In the genomic region with DNA sequence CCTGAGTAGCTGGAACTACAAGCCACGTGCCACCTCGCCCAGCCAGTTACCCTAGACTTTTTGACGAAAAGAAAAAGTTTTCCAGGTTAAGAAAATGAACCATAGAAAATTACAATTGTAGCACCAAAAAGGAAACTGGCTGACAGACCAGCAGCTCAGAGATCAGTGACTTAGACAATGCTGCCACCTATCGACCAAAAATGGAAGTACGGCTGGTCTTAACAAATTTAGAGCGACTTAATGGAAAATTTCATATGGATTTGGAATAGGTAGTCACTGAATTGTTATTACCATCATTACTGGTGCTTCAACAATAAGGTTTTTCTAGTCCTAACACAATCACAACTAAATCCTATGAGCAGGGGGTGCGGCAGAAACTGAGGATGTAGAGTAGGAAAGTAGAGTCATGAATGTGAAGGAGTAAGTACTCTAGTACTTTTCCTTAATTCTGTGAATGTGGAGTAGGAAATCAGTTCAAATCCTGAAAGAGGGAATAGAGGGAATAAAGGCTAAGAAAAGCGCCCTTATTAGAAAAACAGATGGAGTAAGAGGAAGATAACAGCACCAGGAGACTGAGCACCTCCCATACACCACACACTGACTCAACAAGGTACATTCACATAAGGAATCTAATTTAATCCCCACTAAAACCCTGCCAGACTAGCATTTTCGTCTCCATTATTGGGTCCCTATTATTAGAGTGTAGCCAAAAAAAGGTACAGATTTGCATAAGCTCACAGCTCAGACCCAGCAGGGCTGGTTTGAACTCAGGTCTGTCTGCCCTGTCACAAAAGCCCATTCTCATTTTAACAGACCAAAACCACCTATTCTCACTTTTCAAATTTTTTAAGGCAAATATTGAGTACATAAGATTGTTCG, we compare ENCODE assay signal across 10 cellular contexts. TPM values are rescaled to one million over a fixed set of nuclear protein-coding genes. Genes with fewer than 3 reads are reported as not detected.
DNase-seq lines count a peak whose midpoint lies in the region; TF ChIP-seq lines count a peak whose summit lies in the region.
"Had no signal": no experiment of that assay in that cellular context is flagged by ENCODE, and none has a peak within 500 bp of the region (broad histone marks: within the 10 kb centered on the region; RNA-seq: fewer than 3 reads in every experiment).

No MANE protein-coding gene starts in this region.

- 0 to 2% methylated on average over 10 of the region's 10 CpGs for WGBS in thyroid gland, 2 donors

- peaks cover 77% of the 10 kb centered on the region for H3K27me3 Mint-ChIP-seq in activated T-helper 1 cell treated with anti-CD3 and anti-CD28 coated beads, Interleukin-12 subunit alpha, Interleukin-12 subunit beta, Interleukin-2, Interleukin-4 antibody, amounts not matched to agents 30 ng/mL and 10 ng/mL and 1 ng/mL, durations not matched to agents 14 hours and 24 hours and 36 hours (ENCODE audit: insufficient read depth)

- H3K27ac Mint-ChIP-seq in activated T-helper 1 cell treated with anti-CD3 and anti-CD28 coated beads, Interleukin-12 subunit alpha, Interleukin-12 subunit beta, Interleukin-2, Interleukin-4 antibody, amounts not matched to agents 30 ng/mL and 10 ng/mL and 1 ng/mL, durations not matched to agents 14 hours and 24 hours and 36 hours: no peak overlapping the region

- H3K4me1 ChIP-seq in thyroid gland: no peaks in the 10 kb centered on the region

- TF ChIP-seq CTCF in fibroblast of the aortic adventitia (IDR thresholded peaks at IDR 0.05; ENCODE audit: insufficient read depth, low read length) (peak; percentile 89), thyroid gland (IDR thresholded peaks at IDR 0.05) (peak; percentile 90 to 96 (median 96))

- H3K4me3 ChIP-seq in fibroblast of the aortic adventitia (ENCODE audit: low read depth, low read length): no peak overlapping the region
- H3K4me3 ChIP-seq in thyroid gland (replicated peaks in 1 of 3): no peak overlapping the region
- H3K4me3 ChIP-seq: BLaER1 treated with 17β-estradiol and CSF1 and Interleukin-3, amounts not matched to agents 10 nM and 100 nM had no signal

- intact Hi-C loops in activated T-helper 1 cell treated with anti-CD3 and anti-CD28 coated beads, Interleukin-12 subunit alpha, Interleukin-12 subunit beta, Interleukin-2, Interleukin-4 antibody, amounts not matched to agents 30 ng/mL and 10 ng/mL and 1 ng/mL, durations not matched to agents 14 hours and 24 hours and 36 hours (cut with micrococcal nuclease): loop anchor here (1.0 to 10.0 kb wide), 7 partner anchors 112 to 892 kb away; no protein-coding TSS in a partner anchor
- intact Hi-C loops in thyroid gland (cut with DNase I): loop anchor here (5.0 kb wide), 1 partner anchor 191 kb away; no protein-coding TSS in a partner anchor

- H3K27me3 ChIP-seq in thyroid gland: no peaks in the 10 kb centered on the region

- no peak for TF ChIP-seq POLR2A in thyroid gland (IDR thresholded peaks at IDR 0.05)

- H3K36me3 Mint-ChIP-seq in activated T-helper 1 cell treated with anti-CD3 and anti-CD28 coated beads, Interleukin-12 subunit alpha, Interleukin-12 subunit beta, Interleukin-2, Interleukin-4 antibody, amounts not matched to agents 30 ng/mL and 10 ng/mL and 1 ng/mL, durations not matched to agents 14 hours and 24 hours and 36 hours (ENCODE audit: low read depth): no peaks in the 10 kb centered on the region

- H3K9me3 ChIP-seq in thyroid gland: no peaks in the 10 kb centered on the region
- H3K9me3 ChIP-seq: BLaER1 treated with 17β-estradiol and CSF1 and Interleukin-3, amounts not matched to agents 10 nM and 100 nM had no signal

- no peak overlapping the region for H3K27ac ChIP-seq in thyroid gland
- H3K27ac ChIP-seq: BLaER1 treated with 17β-estradiol and CSF1 and Interleukin-3, amounts not matched to agents 10 nM and 100 nM had no signal

- no peak overlapping the region for H3K4me3 Mint-ChIP-seq in activated T-helper 1 cell treated with anti-CD3 and anti-CD28 coated beads, Interleukin-12 subunit alpha, Interleukin-12 subunit beta, Interleukin-2, Interleukin-4 antibody, amounts not matched to agents 30 ng/mL and 10 ng/mL and 1 ng/mL, durations not matched to agents 14 hours and 24 hours and 36 hours

- peak; percentile 71 for DNase-seq in NCI-H510A treated with DMSO at 0.1 percent for 48 hours (lab: John Stamatoyannopoulos, UW)
- no peak for DNase-seq in NCI-H510A (lab: John Stamatoyannopoulos, UW)
- peak; percentile 66 to 79 for DNase-seq in Kasumi-1 (lab: John Stamatoyannopoulos, UW)
- peak; percentile 65 for DNase-seq in RPMI7951 (ENCODE audit: low read depth)
- peak; percentile 56 for DNase-seq in activated T-helper 1 cell treated with anti-CD3 and anti-CD28 coated beads, Interleukin-12 subunit alpha, Interleukin-12 subunit beta, Interleukin-2, Interleukin-4 antibody, amounts not matched to agents 30 ng/mL and 10 ng/mL and 1 ng/mL, durations not matched to agents 14 hours and 24 hours and 36 hours (ENCODE audit: low spot score)
- peak; percentile 89 for DNase-seq in fibroblast of the aortic adventitia (ENCODE audit: low read depth)
- DNase-seq in occipital lobe (lab: John Stamatoyannopoulos, UW): peak; percentile 21
- DNase-seq in thyroid gland: peak; percentile 71 to 77

- no peaks in the 10 kb centered on the region for H3K36me3 ChIP-seq in thyroid gland
- H3K36me3 ChIP-seq: BLaER1 treated with 17β-estradiol and CSF1 and Interleukin-3, amounts not matched to agents 10 nM and 100 nM had no signal

- peaks cover 21% of the 10 kb centered on the region for H3K4me1 Mint-ChIP-seq in activated T-helper 1 cell treated with anti-CD3 and anti-CD28 coated beads, Interleukin-12 subunit alpha, Interleukin-12 subunit beta, Interleukin-2, Interleukin-4 antibody, amounts not matched to agents 30 ng/mL and 10 ng/mL and 1 ng/mL, durations not matched to agents 14 hours and 24 hours and 36 hours (ENCODE audit: low read depth)

- H3K9me3 Mint-ChIP-seq in activated T-helper 1 cell treated with anti-CD3 and anti-CD28 coated beads, Interleukin-12 subunit alpha, Interleukin-12 subunit beta, Interleukin-2, Interleukin-4 antibody, amounts not matched to agents 30 ng/mL and 10 ng/mL and 1 ng/mL, durations not matched to agents 14 hours and 24 hours and 36 hours: no peaks in the 10 kb centered on the region

RNA-seq across cellular contexts. Expression of a gene that starts 37.9 kb away (rescaled TPM):
- total RNA-seq in RPMI7951 (2014; rRNA removed; shearing (Covaris generic)): 344 and 457 TPM in 2 replicates
- total RNA-seq in activated T-helper 1 cell treated with anti-CD3 and anti-CD28 coated beads, Interleukin-12 subunit alpha, Interleukin-12 subunit beta, Interleukin-2, Interleukin-4 antibody, amounts not matched to agents 30 ng/mL and 10 ng/mL and 1 ng/mL, durations not matched to agents 14 hours and 24 hours and 36 hours: 23.3 and 25.1 TPM in 2 replicates
- 178 and 183 TPM in 2 replicates for total RNA-seq in fibroblast of the aortic adventitia (ENCODE audit: low replicate concordance)
- 200 TPM for total RNA-seq in occipital lobe
- total RNA-seq in thyroid gland: 100 to 1,000 TPM; 146 to 366 (median 307) TPM

RNA-seq across cellular contexts. Expression of a gene that starts 49.4 kb away (rescaled TPM):
- not detected in 2 replicates for total RNA-seq in RPMI7951 (2014; rRNA removed; shearing (Covaris generic))
- total RNA-seq in activated T-helper 1 cell treated with anti-CD3 and anti-CD28 coated beads, Interleukin-12 subunit alpha, Interleukin-12 subunit beta, Interleukin-2, Interleukin-4 antibody, amounts not matched to agents 30 ng/mL and 10 ng/mL and 1 ng/mL, durations not matched to agents 14 hours and 24 hours and 36 hours: not detected in 2 replicates
- not detected in 2 replicates for total RNA-seq in fibroblast of the aortic adventitia (ENCODE audit: low replicate concordance)
- not detected for total RNA-seq in occipital lobe
- under 1 TPM in 1 of 4 donors, not detected in 3; 0.27 TPM for total RNA-seq in thyroid gland
- total RNA-seq: temporal lobe had no signal
